ENCODE assay signal across 23 cellular contexts in the genomic region with DNA sequence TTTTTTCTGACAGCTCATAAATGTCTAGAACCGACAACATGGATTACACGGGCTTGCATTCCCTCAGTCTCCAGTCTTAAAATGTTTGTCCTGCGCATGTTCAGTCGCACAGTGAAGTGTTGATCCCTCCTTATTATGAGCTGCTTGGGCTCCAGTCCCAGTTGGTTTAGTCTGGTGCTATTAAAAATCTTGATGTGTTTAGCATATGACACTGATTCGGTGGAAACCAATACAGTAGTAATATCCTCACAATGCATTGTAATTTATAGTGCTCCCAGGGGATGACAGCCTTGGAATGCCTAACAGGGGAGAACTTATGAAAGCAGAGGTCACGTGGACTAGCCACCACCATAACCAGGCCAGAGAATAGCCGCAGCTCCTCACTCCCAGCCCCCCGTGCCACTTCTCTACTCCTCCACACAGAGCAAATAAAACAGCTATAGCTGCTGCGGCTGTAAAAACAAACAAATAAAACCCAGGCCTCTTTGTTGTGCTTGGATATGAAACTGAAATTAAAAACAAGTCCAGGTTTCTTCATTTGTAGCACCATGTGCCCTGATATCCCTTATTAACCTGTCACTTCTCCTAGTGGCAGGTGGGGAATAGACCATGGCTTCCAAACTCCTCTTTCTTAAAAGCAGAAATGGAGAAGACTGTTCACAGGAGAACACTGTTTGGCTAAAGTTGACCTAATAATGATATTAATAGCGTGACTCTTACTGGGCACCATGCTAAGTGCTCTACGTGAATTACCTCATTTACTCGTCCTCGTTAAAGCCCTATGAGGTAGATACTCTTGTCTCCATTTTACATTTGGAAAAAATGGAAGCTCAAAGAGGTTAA. TPM values are rescaled to one million over a fixed set of nuclear protein-coding genes. Genes with fewer than 3 reads are reported as not detected.
DNase-seq lines count a peak whose midpoint lies in the region; ATAC-seq, FAIRE-seq and TF ChIP-seq lines count a peak whose summit lies in the region.
"Had no signal": no experiment of that assay in that cellular context is flagged by ENCODE, and none has a peak within 500 bp of the region (broad histone marks: within the 10 kb centered on the region; RNA-seq: fewer than 3 reads in every experiment).

No MANE protein-coding gene starts in this region.

- FAIRE-seq in GM19239 (lab: Jason Lieb, UNC): peak; percentile 59
- FAIRE-seq in endometrium (lab: Jason Lieb, UNC): peak; percentile 97
- FAIRE-seq: keratinocyte had no signal

- no peak for TF ChIP-seq CTCF in psoas muscle (IDR thresholded peaks at IDR 0.05)
- TF ChIP-seq CTCF in RWPE1 (conservative IDR thresholded peaks at IDR 0.05; ENCODE audit: low read depth): no peak
- no peak for TF ChIP-seq CTCF in type B pancreatic cell (conservative IDR thresholded peaks at IDR 0.05)

- H3K9me3 Mint-ChIP-seq in activated T-cell treated with anti-CD3 and anti-CD28 coated beads, Interleukin-2, amount 50 U/mL, for 72 hours: no peaks in the 10 kb centered on the region
- no peaks in the 10 kb centered on the region for H3K9me3 Mint-ChIP-seq in type B pancreatic cell
- H3K9me3 Mint-ChIP-seq: activated CD4-positive, alpha-beta memory T cell treated with anti-CD3 and anti-CD28 coated beads for 36 hours; activated naive CD4-positive, alpha-beta T cell treated with anti-CD3 and anti-CD28 coated beads for 36 hours; neural progenitor cell had no signal

- H3K27me3 ChIP-seq in psoas muscle (ENCODE audit: insufficient read depth in 3 of 3, low read length in 2 of 3): no peaks in the 10 kb centered on the region
- H3K27me3 ChIP-seq: upper lobe of right lung had no signal

- POLR2A ChIA-PET in RWPE1 (lab: Yijun Ruan, JAX; ENCODE audit: low non-redundant PET): no interaction called here

- peak; percentile 50 for DNase-seq in D341Med (ENCODE audit: low spot score)
- no peak for DNase-seq in GM19239 (ENCODE audit: insufficient read length, low spot score)
- peak in 1 of 2 donors; percentile 38 for DNase-seq in psoas muscle
- no peak for DNase-seq in RWPE1 (ENCODE audit: low spot score)
- no peak for DNase-seq in NCI-H2171 (lab: John Stamatoyannopoulos, UW)
- no peak for DNase-seq in activated T-cell treated with anti-CD3 and anti-CD28 coated beads, Interleukin-2, amount 50 U/mL, for 72 hours
- DNase-seq in type B pancreatic cell (ENCODE audit: extremely low spot score, unreplicated experiment): no peak
- DNase-seq: activated CD4-positive, alpha-beta memory T cell treated with anti-CD3 and anti-CD28 coated beads for 36 hours; activated naive CD4-positive, alpha-beta T cell treated with anti-CD3 and anti-CD28 coated beads for 36 hours; activated T-cell treated with anti-CD3 and anti-CD28 coated beads, Interleukin-2, amount 50 U/mL, for 1 hour; GF-D8; hypothalamus; midbrain; NCI-H1105 treated with DMSO at 0.1 percent for 48 hours; NCI-H446; SHP77 treated with DMSO at 0.1 percent for 48 hours; stimulated activated CD4-positive, alpha-beta T cell treated with anti-CD3 and anti-CD28 coated beads, Interleukin-1b, Interleukin-23, amount 100 ng/mL, for 48 hours; stimulated activated naive CD8-positive, alpha-beta T cell treated with anti-CD3 and anti-CD28 coated beads, Interleukin-15, Interleukin-2, amounts not matched to agents 100 U/mL and 50 U/mL, for 24 hours; T-helper 1 cell; upper lobe of right lung had no signal

- H3K4me3 Mint-ChIP-seq in activated T-cell treated with anti-CD3 and anti-CD28 coated beads, Interleukin-2, amount 50 U/mL, for 72 hours: no peak overlapping the region
- H3K4me3 Mint-ChIP-seq in type B pancreatic cell: no peak overlapping the region
- H3K4me3 Mint-ChIP-seq: activated CD4-positive, alpha-beta memory T cell treated with anti-CD3 and anti-CD28 coated beads for 36 hours; activated naive CD4-positive, alpha-beta T cell treated with anti-CD3 and anti-CD28 coated beads for 36 hours had no signal

- 39 to 48% (median 41%) methylated on average over 13 of the region's 13 CpGs for WGBS in psoas muscle, 3 donors

- H3K27ac Mint-ChIP-seq in activated T-cell treated with anti-CD3 and anti-CD28 coated beads, Interleukin-2, amount 50 U/mL, for 72 hours: no peak overlapping the region
- H3K27ac Mint-ChIP-seq in type B pancreatic cell: no peak overlapping the region
- H3K27ac Mint-ChIP-seq: activated CD4-positive, alpha-beta memory T cell treated with anti-CD3 and anti-CD28 coated beads for 36 hours; activated naive CD4-positive, alpha-beta T cell treated with anti-CD3 and anti-CD28 coated beads for 36 hours; neural progenitor cell had no signal

- H3K4me3 ChIP-seq in psoas muscle: no peak overlapping the region
- H3K4me3 ChIP-seq: neural progenitor cell, upper lobe of right lung had no signal

- peaks cover 0 to 10% of the 10 kb centered on the region in 2 donors for H3K36me3 ChIP-seq in psoas muscle (ENCODE audit: insufficient read depth in 1 of 2, low read depth in 1 of 2)
- H3K36me3 ChIP-seq: neural progenitor cell, upper lobe of right lung had no signal

- peaks cover 5% of the 10 kb centered on the region for H3K4me1 ChIP-seq in psoas muscle
- H3K4me1 ChIP-seq: upper lobe of right lung had no signal

- intact Hi-C loops in psoas muscle (cut with DNase I): no loop called here

- peak overlapping the region; percentile 73 for H3K27ac ChIP-seq in psoas muscle
- H3K27ac ChIP-seq in RWPE1: no peak overlapping the region
- H3K27ac ChIP-seq: neural progenitor cell, upper lobe of right lung had no signal

- no peaks in the 10 kb centered on the region for H3K27me3 Mint-ChIP-seq in activated T-cell treated with anti-CD3 and anti-CD28 coated beads, Interleukin-2, amount 50 U/mL, for 72 hours (ENCODE audit: low read depth)
- no peaks in the 10 kb centered on the region for H3K27me3 Mint-ChIP-seq in type B pancreatic cell
- H3K27me3 Mint-ChIP-seq: activated CD4-positive, alpha-beta memory T cell treated with anti-CD3 and anti-CD28 coated beads for 36 hours had no signal

- ATAC-seq in psoas muscle: peak; percentile 81 to 93 (median 88)
- ATAC-seq in activated T-cell treated with anti-CD3 and anti-CD28 coated beads, Interleukin-2, amount 50 U/mL, for 72 hours (replicated peaks in 1 of 2): no peak
- ATAC-seq: stimulated activated naive CD8-positive, alpha-beta T cell treated with anti-CD3 and anti-CD28 coated beads, Interleukin-15, Interleukin-2, amounts not matched to agents 100 U/mL and 50 U/mL, for 24 hours; upper lobe of right lung had no signal

- no peaks in the 10 kb centered on the region for H3K36me3 Mint-ChIP-seq in activated T-cell treated with anti-CD3 and anti-CD28 coated beads, Interleukin-2, amount 50 U/mL, for 72 hours (ENCODE audit: insufficient read depth in 2 of 2)
- H3K36me3 Mint-ChIP-seq in type B pancreatic cell: no peaks in the 10 kb centered on the region
- H3K36me3 Mint-ChIP-seq: activated CD4-positive, alpha-beta memory T cell treated with anti-CD3 and anti-CD28 coated beads for 36 hours had no signal

- CTCF ChIA-PET in RWPE1 (lab: Yijun Ruan, JAX): no interaction called here

- no peaks in the 10 kb centered on the region for H3K9me3 ChIP-seq in psoas muscle
- H3K9me3 ChIP-seq: upper lobe of right lung had no signal

- H3K4me1 Mint-ChIP-seq in activated T-cell treated with anti-CD3 and anti-CD28 coated beads, Interleukin-2, amount 50 U/mL, for 72 hours (ENCODE audit: low read depth): no peaks in the 10 kb centered on the region
- peaks cover 3% of the 10 kb centered on the region for H3K4me1 Mint-ChIP-seq in type B pancreatic cell (ENCODE audit: unreplicated experiment)

RNA-seq across cellular contexts. Expression of a gene that starts 7.7 kb away (rescaled TPM):
- total RNA-seq in psoas muscle (10 to 100 TPM in 2 of 4 donors, 1 to 10 TPM in 2; 6.6 to 12.2 (median 9.9) TPM), type B pancreatic cell (ENCODE audit: low replicate concordance) (32.3 and 37.3 TPM in 2 replicates)
- polyA plus RNA-seq in psoas muscle: 10 to 100 TPM; 13.1 to 27.4 (median 15.1) TPM
- total RNA-seq in activated T-cell treated with anti-CD3 and anti-CD28 coated beads, Interleukin-2, amount 50 U/mL, for 72 hours: 1 to 10 TPM; 4.5 to 4.7 TPM

RNA-seq across cellular contexts. Expression of a gene that starts 7.8 kb away (rescaled TPM):
- total RNA-seq in psoas muscle (10 to 100 TPM; 21.2 to 29.3 (median 23.8) TPM), type B pancreatic cell (ENCODE audit: low replicate concordance) (39.3 and 39.8 TPM in 2 replicates)
- 10 to 100 TPM; 19.0 to 24.1 (median 21.6) TPM for polyA plus RNA-seq in psoas muscle
- total RNA-seq in activated T-cell treated with anti-CD3 and anti-CD28 coated beads, Interleukin-2, amount 50 U/mL, for 72 hours: 10 to 100 TPM; 34.8 to 38.0 TPM

Comparison
In these comparisons a context has a peak if more than half of its experiments do, and no peak if none do; other contexts are left out.
1. ATAC-seq: peak in psoas muscle (4 of 4); none in activated T-cell treated with anti-CD3 and anti-CD28 coated beads, Interleukin-2, amount 50 U/mL, for 72 hours (0 of 2).